ENCODE assay signal across 18 cellular contexts in the genomic region with DNA sequence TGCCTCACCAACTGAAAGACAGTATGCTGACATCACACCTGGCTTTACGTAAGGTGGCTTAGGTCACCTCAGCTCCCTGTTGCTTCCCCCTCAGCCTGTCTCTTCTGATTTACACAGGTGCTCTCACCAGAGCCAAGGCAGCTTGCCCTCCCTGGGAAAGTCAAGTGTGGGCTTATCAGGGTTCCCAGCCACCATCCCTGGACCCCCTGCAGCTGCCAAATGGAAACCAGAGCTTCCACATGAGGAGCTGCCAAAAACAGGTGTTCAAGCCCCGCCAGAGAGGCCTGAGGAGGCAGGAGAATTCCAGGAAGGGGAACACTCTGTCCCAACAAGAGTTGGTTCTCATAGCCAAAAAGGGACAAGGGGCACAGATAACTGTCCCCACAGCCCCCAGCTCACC.
DNase-seq lines count a peak whose midpoint lies in the region; ATAC-seq lines count a peak whose summit lies in the region.
"Had no signal": no experiment of that assay in that cellular context is flagged by ENCODE, and none has a peak within 500 bp of the region (broad histone marks: within the 10 kb centered on the region; RNA-seq: fewer than 3 reads in every experiment).

No MANE protein-coding gene starts in this region.

- no peak overlapping the region for H4K91ac ChIP-seq in neuronal stem cell (ENCODE audit: low read depth, low read length, poor library complexity)

- no peak for DNase-seq in activated naive CD8-positive, alpha-beta T cell treated with anti-CD3 and anti-CD28 coated beads, Interleukin-2, amount 10 ng/mL, durations not matched to agents 7 days and 5 days
- no peak for DNase-seq in activated naive CD8-positive, alpha-beta T cell treated with anti-CD3 and anti-CD28 coated beads for 36 hours
- DNase-seq in NCI-H146 (lab: John Stamatoyannopoulos, UW) = peak; percentile 68
- no peak for DNase-seq in activated T-helper 1 cell treated with anti-CD3 and anti-CD28 coated beads, Interleukin-12 subunit alpha, Interleukin-12 subunit beta, Interleukin-2, Interleukin-4 antibody, amounts not matched to agents 30 ng/mL and 10 ng/mL and 1 ng/mL, durations not matched to agents 14 hours and 24 hours and 36 hours (ENCODE audit: low spot score)
- DNase-seq in neuronal stem cell (ENCODE audit: low spot score) = no peak
- no peak for DNase-seq in effector CD8-positive, alpha-beta T cell (lab: John Stamatoyannopoulos, UW)
- no peak for DNase-seq in activated CD4-positive, alpha-beta T cell treated with anti-CD3 and anti-CD28 coated beads, Interleukin-2, amount 10 ng/mL, durations not matched to agents 7 days and 5 days
- DNase-seq in pons (ENCODE audit: low spot score) = no peak
- DNase-seq: ACHN; BE2C; C1 segment of cervical spinal cord; CD4-positive, CD25-positive, alpha-beta regulatory T cell; CD8-positive, alpha-beta memory T cell; COR-L47; DMS153; DMS79; GDM1 had no signal

- H3K4me3 Mint-ChIP-seq in activated naive CD8-positive, alpha-beta T cell treated with anti-CD3 and anti-CD28 coated beads, Interleukin-2, amount 10 ng/mL, durations not matched to agents 7 days and 5 days = no peak overlapping the region
- no peak overlapping the region for H3K4me3 Mint-ChIP-seq in activated naive CD8-positive, alpha-beta T cell treated with anti-CD3 and anti-CD28 coated beads for 36 hours
- H3K4me3 Mint-ChIP-seq in activated T-helper 1 cell treated with anti-CD3 and anti-CD28 coated beads, Interleukin-12 subunit alpha, Interleukin-12 subunit beta, Interleukin-2, Interleukin-4 antibody, amounts not matched to agents 30 ng/mL and 10 ng/mL and 1 ng/mL, durations not matched to agents 14 hours and 24 hours and 36 hours = no peak overlapping the region
- H3K4me3 Mint-ChIP-seq in activated CD4-positive, alpha-beta T cell treated with anti-CD3 and anti-CD28 coated beads, Interleukin-2, amount 10 ng/mL, durations not matched to agents 7 days and 5 days = no peak overlapping the region
- H3K4me3 Mint-ChIP-seq: CD4-positive, CD25-positive, alpha-beta regulatory T cell; CD8-positive, alpha-beta memory T cell had no signal

- H3K27ac ChIP-seq in neuronal stem cell (replicated peaks; ENCODE audit: low read length) = no peak overlapping the region

- no CpG with 5 or more reads among the region's 2 CpGs for WGBS in neuronal stem cell (ENCODE audit: extremely low coverage in 2 of 2, insufficient read length in 2 of 2, insufficient replicate concordance in 1 of 2), 2 donors

- H3K23ac ChIP-seq in neuronal stem cell (ENCODE audit: low read depth, low read length, poor library complexity) = no peak overlapping the region

- H2BK12ac ChIP-seq in neuronal stem cell (ENCODE audit: low read length) = no peak overlapping the region

- no peak overlapping the region for H2BK15ac ChIP-seq in neuronal stem cell (ENCODE audit: low read length)

- no peaks in the 10 kb centered on the region for H3K36me3 Mint-ChIP-seq in activated naive CD8-positive, alpha-beta T cell treated with anti-CD3 and anti-CD28 coated beads, Interleukin-2, amount 10 ng/mL, durations not matched to agents 7 days and 5 days
- H3K36me3 Mint-ChIP-seq in activated naive CD8-positive, alpha-beta T cell treated with anti-CD3 and anti-CD28 coated beads for 36 hours = no peaks in the 10 kb centered on the region
- no peaks in the 10 kb centered on the region for H3K36me3 Mint-ChIP-seq in activated T-helper 1 cell treated with anti-CD3 and anti-CD28 coated beads, Interleukin-12 subunit alpha, Interleukin-12 subunit beta, Interleukin-2, Interleukin-4 antibody, amounts not matched to agents 30 ng/mL and 10 ng/mL and 1 ng/mL, durations not matched to agents 14 hours and 24 hours and 36 hours (ENCODE audit: low read depth)
- no peaks in the 10 kb centered on the region for H3K36me3 Mint-ChIP-seq in activated CD4-positive, alpha-beta T cell treated with anti-CD3 and anti-CD28 coated beads, Interleukin-2, amount 10 ng/mL, durations not matched to agents 7 days and 5 days (ENCODE audit: low read depth)
- H3K36me3 Mint-ChIP-seq: CD4-positive, CD25-positive, alpha-beta regulatory T cell; CD8-positive, alpha-beta memory T cell had no signal

- intact Hi-C loops in activated T-helper 1 cell treated with anti-CD3 and anti-CD28 coated beads, Interleukin-12 subunit alpha, Interleukin-12 subunit beta, Interleukin-2, Interleukin-4 antibody, amounts not matched to agents 30 ng/mL and 10 ng/mL and 1 ng/mL, durations not matched to agents 14 hours and 24 hours and 36 hours (cut with micrococcal nuclease) = no loop called here

- peak overlapping the region; percentile 19 for H3K27ac Mint-ChIP-seq in activated naive CD8-positive, alpha-beta T cell treated with anti-CD3 and anti-CD28 coated beads, Interleukin-2, amount 10 ng/mL, durations not matched to agents 7 days and 5 days
- H3K27ac Mint-ChIP-seq in activated naive CD8-positive, alpha-beta T cell treated with anti-CD3 and anti-CD28 coated beads for 36 hours = no peak overlapping the region
- H3K27ac Mint-ChIP-seq in activated T-helper 1 cell treated with anti-CD3 and anti-CD28 coated beads, Interleukin-12 subunit alpha, Interleukin-12 subunit beta, Interleukin-2, Interleukin-4 antibody, amounts not matched to agents 30 ng/mL and 10 ng/mL and 1 ng/mL, durations not matched to agents 14 hours and 24 hours and 36 hours = peak overlapping the region; percentile 1
- H3K27ac Mint-ChIP-seq in activated CD4-positive, alpha-beta T cell treated with anti-CD3 and anti-CD28 coated beads, Interleukin-2, amount 10 ng/mL, durations not matched to agents 7 days and 5 days = no peak overlapping the region
- H3K27ac Mint-ChIP-seq: CD4-positive, CD25-positive, alpha-beta regulatory T cell had no signal

- H3K4me1 Mint-ChIP-seq in activated naive CD8-positive, alpha-beta T cell treated with anti-CD3 and anti-CD28 coated beads, Interleukin-2, amount 10 ng/mL, durations not matched to agents 7 days and 5 days = peaks cover 1% of the 10 kb centered on the region
- H3K4me1 Mint-ChIP-seq in activated naive CD8-positive, alpha-beta T cell treated with anti-CD3 and anti-CD28 coated beads for 36 hours = peaks cover 13% of the 10 kb centered on the region
- H3K4me1 Mint-ChIP-seq in activated T-helper 1 cell treated with anti-CD3 and anti-CD28 coated beads, Interleukin-12 subunit alpha, Interleukin-12 subunit beta, Interleukin-2, Interleukin-4 antibody, amounts not matched to agents 30 ng/mL and 10 ng/mL and 1 ng/mL, durations not matched to agents 14 hours and 24 hours and 36 hours (ENCODE audit: low read depth) = peaks cover 9% of the 10 kb centered on the region
- peaks cover 6% of the 10 kb centered on the region for H3K4me1 Mint-ChIP-seq in activated CD4-positive, alpha-beta T cell treated with anti-CD3 and anti-CD28 coated beads, Interleukin-2, amount 10 ng/mL, durations not matched to agents 7 days and 5 days

- peaks cover 0 to 7% (median 0%) of the 10 kb centered on the region in 3 experiments for H3K27me3 ChIP-seq in neuronal stem cell (ENCODE audit: control insufficient read depth in 3 of 3, insufficient read depth in 3 of 3, low read depth in 1 of 3, low read length in 3 of 3)
- H3K27me3 ChIP-seq: BE2C had no signal

- H3K79me1 ChIP-seq in neuronal stem cell (ENCODE audit: low read depth, low read length) = no peaks in the 10 kb centered on the region

- no peaks in the 10 kb centered on the region for H3K36me3 ChIP-seq in neuronal stem cell (replicated peaks in 1 of 2; ENCODE audit: control insufficient read depth in 2 of 2, insufficient read depth in 2 of 2, low read length in 2 of 2)
- H3K36me3 ChIP-seq: BE2C, HAP-1 had no signal

- CTCF ChIA-PET in activated CD4-positive, alpha-beta T cell treated with anti-CD3 and anti-CD28 coated beads, Interleukin-2, amount 10 ng/mL, durations not matched to agents 7 days and 5 days (lab: Charles Lee) = no interaction called here

- no peak overlapping the region for H3K4ac ChIP-seq in neuronal stem cell (ENCODE audit: low read length)

- no peak overlapping the region for H3K18ac ChIP-seq in neuronal stem cell (ENCODE audit: low read length)

- peaks cover 20% of the 10 kb centered on the region for H3K27me3 Mint-ChIP-seq in activated naive CD8-positive, alpha-beta T cell treated with anti-CD3 and anti-CD28 coated beads, Interleukin-2, amount 10 ng/mL, durations not matched to agents 7 days and 5 days
- H3K27me3 Mint-ChIP-seq in activated naive CD8-positive, alpha-beta T cell treated with anti-CD3 and anti-CD28 coated beads for 36 hours = peaks cover 17% of the 10 kb centered on the region
- H3K27me3 Mint-ChIP-seq in activated T-helper 1 cell treated with anti-CD3 and anti-CD28 coated beads, Interleukin-12 subunit alpha, Interleukin-12 subunit beta, Interleukin-2, Interleukin-4 antibody, amounts not matched to agents 30 ng/mL and 10 ng/mL and 1 ng/mL, durations not matched to agents 14 hours and 24 hours and 36 hours (ENCODE audit: insufficient read depth) = peaks cover 8% of the 10 kb centered on the region
- H3K27me3 Mint-ChIP-seq in activated CD4-positive, alpha-beta T cell treated with anti-CD3 and anti-CD28 coated beads, Interleukin-2, amount 10 ng/mL, durations not matched to agents 7 days and 5 days = peaks cover 14% of the 10 kb centered on the region

- H2AK5ac ChIP-seq in neuronal stem cell (ENCODE audit: low read depth, low read length) = no peak overlapping the region

- H4K8ac ChIP-seq in neuronal stem cell (ENCODE audit: low read depth, low read length) = no peak overlapping the region

- H3K14ac ChIP-seq in neuronal stem cell (ENCODE audit: low read length) = no peak overlapping the region

- H3K4me1 ChIP-seq in neuronal stem cell (ENCODE audit: control insufficient read depth in 2 of 2, insufficient read depth in 1 of 2, low read depth in 1 of 2, low read length in 2 of 2) = peaks cover 0 to 14% of the 10 kb centered on the region in 2 donors
- H3K4me1 ChIP-seq: BE2C, HAP-1 had no signal

- H3K9me3 Mint-ChIP-seq in activated naive CD8-positive, alpha-beta T cell treated with anti-CD3 and anti-CD28 coated beads, Interleukin-2, amount 10 ng/mL, durations not matched to agents 7 days and 5 days = no peaks in the 10 kb centered on the region
- H3K9me3 Mint-ChIP-seq in activated naive CD8-positive, alpha-beta T cell treated with anti-CD3 and anti-CD28 coated beads for 36 hours = no peaks in the 10 kb centered on the region
- no peaks in the 10 kb centered on the region for H3K9me3 Mint-ChIP-seq in activated T-helper 1 cell treated with anti-CD3 and anti-CD28 coated beads, Interleukin-12 subunit alpha, Interleukin-12 subunit beta, Interleukin-2, Interleukin-4 antibody, amounts not matched to agents 30 ng/mL and 10 ng/mL and 1 ng/mL, durations not matched to agents 14 hours and 24 hours and 36 hours
- H3K9me3 Mint-ChIP-seq in activated CD4-positive, alpha-beta T cell treated with anti-CD3 and anti-CD28 coated beads, Interleukin-2, amount 10 ng/mL, durations not matched to agents 7 days and 5 days = no peaks in the 10 kb centered on the region
- H3K9me3 Mint-ChIP-seq: CD4-positive, CD25-positive, alpha-beta regulatory T cell; CD8-positive, alpha-beta memory T cell had no signal

- H3K4me2 ChIP-seq in neuronal stem cell (ENCODE audit: insufficient read depth, low read length, poor library complexity, severe bottlenecking) = no peak overlapping the region

- no peak for ATAC-seq in activated naive CD8-positive, alpha-beta T cell treated with anti-CD3 and anti-CD28 coated beads, Interleukin-2, amount 10 ng/mL, durations not matched to agents 7 days and 5 days (ENCODE audit: low read depth)

- no peak overlapping the region for H3K9ac ChIP-seq in neuronal stem cell (ENCODE audit: low read depth, low read length, poor library complexity)

- H2AFZ ChIP-seq in neuronal stem cell (ENCODE audit: low read length) = no peak overlapping the region

- no peaks in the 10 kb centered on the region for H3K9me3 ChIP-seq in neuronal stem cell (replicated peaks in 1 of 2; ENCODE audit: control insufficient read depth in 2 of 2, insufficient read depth in 1 of 2, low read depth in 1 of 2, low read length in 2 of 2)
- H3K9me3 ChIP-seq: BE2C, HAP-1 had no signal

- POLR2A ChIA-PET in activated naive CD8-positive, alpha-beta T cell treated with anti-CD3 and anti-CD28 coated beads, Interleukin-2, amount 10 ng/mL, durations not matched to agents 7 days and 5 days (lab: Charles Lee) = no interaction called here
- POLR2A ChIA-PET in activated CD4-positive, alpha-beta T cell treated with anti-CD3 and anti-CD28 coated beads, Interleukin-2, amount 10 ng/mL, durations not matched to agents 7 days and 5 days (lab: Charles Lee) = no interaction called here

- H2BK5ac ChIP-seq in neuronal stem cell (ENCODE audit: low read length) = peak overlapping the region; percentile 20

- H2BK120ac ChIP-seq in neuronal stem cell (ENCODE audit: low read depth, low read length) = no peak overlapping the region

- no peak overlapping the region for H3K4me3 ChIP-seq in neuronal stem cell (ENCODE audit: low read length in 2 of 2)
- H3K4me3 ChIP-seq: HAP-1 had no signal

Comparison
In these comparisons a context has a peak if more than half of its experiments do, and no peak if none do; other contexts are left out.
1. H3K27ac Mint-ChIP-seq: peak in activated naive CD8-positive, alpha-beta T cell treated with anti-CD3 and anti-CD28 coated beads, Interleukin-2, amount 10 ng/mL, durations not matched to agents 7 days and 5 days (single experiment) and activated T-helper 1 cell treated with anti-CD3 and anti-CD28 coated beads, Interleukin-12 subunit alpha, Interleukin-12 subunit beta, Interleukin-2, Interleukin-4 antibody, amounts not matched to agents 30 ng/mL and 10 ng/mL and 1 ng/mL, durations not matched to agents 14 hours and 24 hours and 36 hours (single experiment); none in activated naive CD8-positive, alpha-beta T cell treated with anti-CD3 and anti-CD28 coated beads for 36 hours (single experiment) and activated CD4-positive, alpha-beta T cell treated with anti-CD3 and anti-CD28 coated beads, Interleukin-2, amount 10 ng/mL, durations not matched to agents 7 days and 5 days (single experiment).